Comparison of ENCODE assay signal across 15 cellular contexts in genomic region chr6:84224251-84224650, GRCh38.
"Had no signal": no experiment of that assay in that cellular context is flagged by ENCODE, and none has a peak within 500 bp of the region (broad histone marks: within the 10 kb centered on the region; RNA-seq: fewer than 3 reads in every experiment).

No MANE protein-coding gene starts in this region.

- H3K27ac ChIP-seq: sigmoid colon, upper lobe of right lung had no signal

- H3K36me3 ChIP-seq: sigmoid colon, upper lobe of right lung had no signal

- DNase-seq: activated CD4-positive, alpha-beta T cell treated with anti-CD3 and anti-CD28 coated beads, Interleukin-2, amount 50 U/mL, for 1 hour; activated naive CD4-positive, alpha-beta T cell treated with anti-CD3 and anti-CD28 coated beads, Interleukin-2, amount 10 ng/mL, durations not matched to agents 7 days and 5 days; activated T-cell treated with anti-CD3 and anti-CD28 coated beads for 4 hours; central memory CD4-positive, alpha-beta T cell; effector CD8-positive, alpha-beta T cell; sigmoid colon; stimulated activated CD4-positive, alpha-beta T cell treated with anti-CD3 and anti-CD28 coated beads, Interleukin-1b, Interleukin-23, amount 100 ng/mL, for 48 hours; stimulated activated naive CD8-positive, alpha-beta T cell treated with anti-CD3 and anti-CD28 coated beads, Interleukin-15, amount 100 ng/mL, for 72 hours; upper lobe of right lung had no signal

- H3K9me3 Mint-ChIP-seq: activated naive CD4-positive, alpha-beta T cell treated with anti-CD3 and anti-CD28 coated beads, Interleukin-2, amount 10 ng/mL, durations not matched to agents 7 days and 5 days; activated T-helper 2 cell treated with anti-CD3 and anti-CD28 coated beads, Interferon-gamma antibody, Interleukin-2, Interleukin-4, amounts not matched to agents 10 μg/mL and 5 μg/mL and 100 μg/mL, durations not matched to agents 14 hours and 24 hours and 36 hours; brain; mesothelial cell of epicardium; neural crest cell; stimulated activated naive CD8-positive, alpha-beta T cell treated with anti-CD3 and anti-CD28 coated beads, Interleukin-15, amount 100 ng/mL, for 72 hours had no signal

- H3K9me3 ChIP-seq: sigmoid colon, upper lobe of right lung had no signal

- H3K27ac Mint-ChIP-seq: activated naive CD4-positive, alpha-beta T cell treated with anti-CD3 and anti-CD28 coated beads, Interleukin-2, amount 10 ng/mL, durations not matched to agents 7 days and 5 days; activated T-helper 2 cell treated with anti-CD3 and anti-CD28 coated beads, Interferon-gamma antibody, Interleukin-2, Interleukin-4, amounts not matched to agents 10 μg/mL and 5 μg/mL and 100 μg/mL, durations not matched to agents 14 hours and 24 hours and 36 hours; brain; mesothelial cell of epicardium; stimulated activated naive CD8-positive, alpha-beta T cell treated with anti-CD3 and anti-CD28 coated beads, Interleukin-15, amount 100 ng/mL, for 72 hours had no signal

- H3K27me3 ChIP-seq: sigmoid colon, upper lobe of right lung had no signal

- ATAC-seq: activated CD4-positive, CD25-positive, alpha-beta regulatory T cell treated with anti-CD3 and anti-CD28 coated beads, Interleukin-2, amount 50 U/mL, for 24 hours; stimulated activated naive CD8-positive, alpha-beta T cell treated with anti-CD3 and anti-CD28 coated beads, Interleukin-15, amount 100 ng/mL, for 72 hours; upper lobe of right lung had no signal

- H3K27me3 Mint-ChIP-seq: activated naive CD4-positive, alpha-beta T cell treated with anti-CD3 and anti-CD28 coated beads, Interleukin-2, amount 10 ng/mL, durations not matched to agents 7 days and 5 days; stimulated activated naive CD8-positive, alpha-beta T cell treated with anti-CD3 and anti-CD28 coated beads, Interleukin-15, amount 100 ng/mL, for 72 hours had no signal

- H3K4me3 ChIP-seq: lung, sigmoid colon, upper lobe of right lung had no signal

- H3K4me3 Mint-ChIP-seq: activated naive CD4-positive, alpha-beta T cell treated with anti-CD3 and anti-CD28 coated beads, Interleukin-2, amount 10 ng/mL, durations not matched to agents 7 days and 5 days; mesothelial cell of epicardium; neural crest cell; stimulated activated naive CD8-positive, alpha-beta T cell treated with anti-CD3 and anti-CD28 coated beads, Interleukin-15, amount 100 ng/mL, for 72 hours had no signal

- H3K36me3 Mint-ChIP-seq: activated naive CD4-positive, alpha-beta T cell treated with anti-CD3 and anti-CD28 coated beads, Interleukin-2, amount 10 ng/mL, durations not matched to agents 7 days and 5 days; brain; mesothelial cell of epicardium had no signal
